ENCODE assay signal across 28 cellular contexts in the genomic region with DNA sequence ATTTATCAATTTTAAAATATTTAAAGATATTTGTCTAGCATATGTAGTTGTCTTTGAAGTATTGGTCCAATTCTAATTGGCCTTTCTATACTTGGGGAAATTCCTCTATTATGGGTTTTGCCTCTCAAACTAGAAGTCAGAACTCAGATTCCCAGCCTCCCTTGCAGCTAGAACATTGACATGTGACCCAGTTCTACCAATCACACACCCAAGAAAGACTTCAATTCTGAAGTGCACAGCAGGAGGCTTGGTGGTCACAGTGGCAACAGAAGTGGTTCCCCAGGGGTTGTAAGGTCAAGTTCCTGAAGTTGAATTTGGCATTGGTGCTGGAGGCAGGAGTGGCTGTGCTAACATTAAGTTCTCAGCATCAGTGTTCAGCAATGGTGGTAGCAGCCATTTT. TPM values are rescaled to one million over a fixed set of nuclear protein-coding genes. Genes with fewer than 3 reads are reported as not detected.
DNase-seq lines count a peak whose midpoint lies in the region; ATAC-seq, FAIRE-seq and TF ChIP-seq lines count a peak whose summit lies in the region.
"Had no signal": no experiment of that assay in that cellular context is flagged by ENCODE, and none has a peak within 500 bp of the region (broad histone marks: within the 10 kb centered on the region; RNA-seq: fewer than 3 reads in every experiment).

No MANE protein-coding gene starts in this region.

- POLR2A ChIA-PET in K562 (lab: Yijun Ruan, JAX) = interaction anchor here (0.5 to 1.0 kb wide), 4 partner anchors 10 to 208 kb away, joined by 3 read pairs; no protein-coding TSS in a partner anchor

- DNase-seq in GM12865 (ENCODE audit: low read depth) (peak; percentile 23), HT-29 (ENCODE audit: low spot score) (peak; percentile 35), NAMALWA (ENCODE audit: low spot score) (peak; percentile 38), K562 (ENCODE audit: extremely low read depth in 1 of 4, low spot score in 3 of 4) (peak in 2 of 4 experiments; percentile 66 to 79), SKM-1 treated with dmso at 0.1 percent for 144 hours (lab: John Stamatoyannopoulos, UW; ENCODE audit: unreplicated experiment) (no peak), NCI-H2196 (lab: John Stamatoyannopoulos, UW; ENCODE audit: unreplicated experiment) (no peak), natural killer cell (no peak)
- DNase-seq: activated CD4-positive, alpha-beta T cell treated with anti-CD3 and anti-CD28 coated beads, Interleukin-2, amount 50 U/mL, for 48 hours; activated CD4-positive, CD25-positive, alpha-beta regulatory T cell treated with anti-CD3 and anti-CD28 coated beads, Interleukin-2, amount 50 U/mL, for 72 hours; amygdala; esophagus squamous epithelium; foreskin keratinocyte; H7; NCI-H1417 treated with DMSO at 0.1 percent for 48 hours; NCI-H2029 treated with DMSO at 0.1 percent for 48 hours; NCI-H2227 treated with DMSO at 0.1 percent for 48 hours; NCI-H526; NK-92 treated with Interleukin-12 subunit alpha and Interleukin-12 subunit beta, amount 100 ng/mL, for 24 hours; stimulated activated CD4-positive, alpha-beta T cell treated with anti-CD3 and anti-CD28 coated beads, Interleukin-4, amount 100 ng/mL, for 24 hours; substantia nigra; trophoblast cell had no signal

- FAIRE-seq in K562 (lab: Jason Lieb, UNC) = no peak
- FAIRE-seq: RCC 7860 had no signal

- H3K36me3 Mint-ChIP-seq in natural killer cell = no peaks in the 10 kb centered on the region
- H3K36me3 Mint-ChIP-seq: activated naive CD4-positive, alpha-beta T cell treated with anti-CD3 and anti-CD28 coated beads, Interleukin-2, amount 50 U/mL, for 24 hours had no signal

- no peaks in the 10 kb centered on the region for H3K27me3 Mint-ChIP-seq in natural killer cell (ENCODE audit: low read depth in 2 of 2)
- H3K27me3 Mint-ChIP-seq: activated naive CD4-positive, alpha-beta T cell treated with anti-CD3 and anti-CD28 coated beads, Interleukin-2, amount 50 U/mL, for 24 hours; progenitor cell of endocrine pancreas had no signal

- CTCF ChIA-PET in K562 (lab: Yijun Ruan, JAX; ENCODE audit: low intra/inter-chr PET ratio) = no interaction called here

- no peak for TF ChIP-seq EP300 in K562 (IDR thresholded peaks at IDR 0.05; ENCODE audit: low read length)

- H3K9me3 Mint-ChIP-seq in natural killer cell = no peaks in the 10 kb centered on the region
- H3K9me3 Mint-ChIP-seq: activated naive CD4-positive, alpha-beta T cell treated with anti-CD3 and anti-CD28 coated beads, Interleukin-2, amount 50 U/mL, for 24 hours had no signal

- no peak for TF ChIP-seq RAD21 in K562 (CRISPR knock-in tag; conservative IDR thresholded peaks at IDR 0.05 in 1 of 2, IDR thresholded peaks at IDR 0.05 in 1 of 2)

- no TSS peak for BruUV-seq in K562 (replicated peaks; lab: Mats Ljungman, UMichigan)

- H3K4me3 Mint-ChIP-seq in natural killer cell = no peak overlapping the region
- H3K4me3 Mint-ChIP-seq: activated naive CD4-positive, alpha-beta T cell treated with anti-CD3 and anti-CD28 coated beads, Interleukin-2, amount 50 U/mL, for 24 hours; mesothelial cell of epicardium had no signal

- H3K4me1 ChIP-seq in K562 (replicated peaks in 1 of 2; ENCODE audit: control insufficient read depth in 2 of 2, insufficient read depth in 2 of 2, low read length in 2 of 2) = peaks cover 20 to 21% of the 10 kb centered on the region in 2 experiments; a peak in 4 of 5 replicates
- H3K4me1 ChIP-seq: foreskin keratinocyte had no signal

- intact Hi-C loops in K562 (cut with micrococcal nuclease) (no loop called here), natural killer cell (cut with micrococcal nuclease) (no loop called here)

- H4K20me1 ChIP-seq in K562 (replicated peaks; ENCODE audit: control insufficient read depth, insufficient read depth, low read length) = no peaks in the 10 kb centered on the region

- TF ChIP-seq CTCF in GM12865 (IDR thresholded peaks at IDR 0.05; ENCODE audit: insufficient read depth, low read depth, low read length, missing control alignments) = no peak
- TF ChIP-seq CTCF in K562 (IDR thresholded peaks at IDR 0.05 in 2 of 3, conservative IDR thresholded peaks at IDR 0.05 in 1 of 3; ENCODE audit: insufficient read depth in 2 of 3, low read depth in 1 of 3, low read length in 3 of 3) = no peak
- no peak for TF ChIP-seq CTCF in natural killer cell (IDR thresholded peaks at IDR 0.05)

- H3K27me3 ChIP-seq in K562 (ENCODE audit: control insufficient read depth in 2 of 2, insufficient read depth in 2 of 2, low read length in 2 of 2) = no peaks in the 10 kb centered on the region
- H3K27me3 ChIP-seq: esophagus squamous epithelium, foreskin keratinocyte had no signal

- TF ChIP-seq POLR2A in K562 (conservative IDR thresholded peaks at IDR 0.05) (no peak), GM18505 (IDR thresholded peaks at IDR 0.05; ENCODE audit: borderline replicate concordance, extremely low read depth, insufficient read depth, insufficient read length) (no peak)

- peak overlapping the region in 1 of 2 donors; percentile 15 for H3K27ac Mint-ChIP-seq in natural killer cell
- H3K27ac Mint-ChIP-seq: activated naive CD4-positive, alpha-beta T cell treated with anti-CD3 and anti-CD28 coated beads, Interleukin-2, amount 50 U/mL, for 24 hours; mesothelial cell of epicardium; progenitor cell of endocrine pancreas had no signal

- H2AFZ ChIP-seq in K562 (ENCODE audit: low read depth, low read length) = no peak overlapping the region

- no peak overlapping the region for H3K4me2 ChIP-seq in K562 (ENCODE audit: insufficient read depth, low read length)

- in situ Hi-C loops in K562 (cut with MboI) = no loop called here

- ATAC-seq in K562 (no peak), GM18505 (IDR thresholded peaks at IDR 0.05; ENCODE audit: unreplicated experiment) (no peak), natural killer cell (no peak)
- ATAC-seq: foreskin keratinocyte, sciatic nerve had no signal

- no peak overlapping the region for H3K9ac ChIP-seq in K562 (ENCODE audit: insufficient read depth in 1 of 2, low read depth in 2 of 2, low read length in 2 of 2)

- no peaks in the 10 kb centered on the region for H3K9me1 ChIP-seq in K562 (ENCODE audit: control insufficient read depth, insufficient read depth, low read length)

- H3K9me3 ChIP-seq in K562 (replicated peaks; ENCODE audit: control insufficient read depth, insufficient read depth, low read depth, low read length) = peaks cover 6% of the 10 kb centered on the region
- H3K9me3 ChIP-seq: esophagus squamous epithelium had no signal

- H3K27ac ChIP-seq in K562 (ENCODE audit: extremely low read depth, low read depth, low read length) = no peak overlapping the region
- H3K27ac ChIP-seq: esophagus squamous epithelium, foreskin keratinocyte, HL-60 had no signal

- H3K79me2 ChIP-seq in K562 (ENCODE audit: control insufficient read depth, insufficient read depth, low read length) = no peaks in the 10 kb centered on the region

- H3K4me3 ChIP-seq in GM12865 (ENCODE audit: low read depth, low read length) = no peak overlapping the region
- no peak overlapping the region for H3K4me3 ChIP-seq in K562
- H3K4me3 ChIP-seq: esophagus squamous epithelium had no signal

- peaks cover 0 to 5% of the 10 kb centered on the region in 2 donors for H3K4me1 Mint-ChIP-seq in natural killer cell
- H3K4me1 Mint-ChIP-seq: activated naive CD4-positive, alpha-beta T cell treated with anti-CD3 and anti-CD28 coated beads, Interleukin-2, amount 50 U/mL, for 24 hours had no signal

- H3K36me3 ChIP-seq in K562 (ENCODE audit: control insufficient read depth, insufficient read depth, low read length) = no peaks in the 10 kb centered on the region
- H3K36me3 ChIP-seq: esophagus squamous epithelium had no signal

RNA-seq across cellular contexts. Expression of gene FKBP5, which starts 14.8 kb away (rescaled TPM):
- 6.6 and 7.7 TPM in 2 replicates for total RNA-seq in HT-29 (2014; rRNA removed; shearing (Covaris generic))
- total RNA-seq in K562 (2011; cell fraction: chromatin; rRNA removed; ENCODE audit: low replicate concordance) = 23.5 and 58.7 TPM in 2 replicates
- total RNA-seq in K562 (2011; cell fraction: nucleolus; rRNA removed) = 14.5 and 19.2 TPM in 2 replicates
- total RNA-seq in K562 (2011; cell fraction: nucleoplasm; rRNA removed) = 38.3 and 72.2 TPM in 2 replicates
- 75.0 and 82.8 TPM in 2 replicates for total RNA-seq in K562 (2014; rRNA removed)
- total RNA-seq in K562 (2014; rRNA removed; fragmentation: Illumina TruSeq; extraction: Trizol) = 54.2 and 65.9 TPM in 2 replicates
- total RNA-seq in K562 (2015; rRNA removed; fragmentation: Illumina TruSeq; extraction: Trizol) = 39.9 and 43.8 TPM in 2 replicates
- 92.0 and 104 TPM in 2 replicates for total RNA-seq in K562 (2021)
- 59.7 and 86.1 TPM in 2 replicates for polyA plus RNA-seq in K562 (2011; rRNA removed)
- polyA plus RNA-seq in K562 (2011; cell fraction: cytosol; rRNA removed) = 22.1 and 33.5 TPM in 2 replicates
- 22.5 and 23.2 TPM in 2 replicates for polyA plus RNA-seq in K562 (2011; cell fraction: nucleus; rRNA removed)
- 43.9 and 85.0 TPM in 2 replicates for polyA plus RNA-seq in K562 (2012)
- 128 and 151 TPM in 2 replicates for polyA plus RNA-seq in K562 (2014; fragmentation: Illumina TruSeq; extraction: Trizol)
- 10 to 100 TPM; 32.7 to 46.1 TPM for polyA plus RNA-seq in K562 (2014; fragmentation: Nextera tagmentation; extraction: Ambion mirVana)
- 76.6 and 76.8 TPM in 2 replicates for polyA plus RNA-seq in K562 (2014; rRNA removed)
- polyA minus RNA-seq in K562 (2011; rRNA and poly(A)+ RNA removed) = 71.5 and 74.0 TPM in 2 replicates
- polyA minus RNA-seq in K562 (2011; cell fraction: cytosol; rRNA and poly(A)+ RNA removed) = 31.1 and 38.9 TPM in 2 replicates
- polyA minus RNA-seq in K562 (2011; cell fraction: nucleus; rRNA and poly(A)+ RNA removed) = 13.3 and 18.5 TPM in 2 replicates
- total RNA-seq in natural killer cell = 10 to 100 TPM; 15.5 to 30.2 (median 27.3) TPM

RNA-seq across cellular contexts. Expression of gene ARMC12, which starts 33.3 kb away (rescaled TPM):
- not detected in 2 replicates for total RNA-seq in HT-29 (2014; rRNA removed; shearing (Covaris generic))
- not detected in 2 replicates for total RNA-seq in K562 (2011; cell fraction: chromatin; rRNA removed; ENCODE audit: low replicate concordance)
- 0.50 TPM in 1 of 2 replicates, not detected in the other for total RNA-seq in K562 (2011; cell fraction: nucleolus; rRNA removed)
- not detected in 2 replicates for total RNA-seq in K562 (2011; cell fraction: nucleoplasm; rRNA removed)
- total RNA-seq in K562 (2014; rRNA removed) (0.09 TPM in 1 of 2 replicates, not detected in the other), K562 (2014; rRNA removed; fragmentation: Illumina TruSeq; extraction: Trizol) (0.36 TPM in 1 of 2 replicates, not detected in the other), K562 (2015; rRNA removed; fragmentation: Illumina TruSeq; extraction: Trizol) (not detected in 2 replicates), K562 (2021) (0.13 and 0.35 TPM in 2 replicates), natural killer cell (1 to 10 TPM in 1 of 3 donors, under 1 TPM in 2; 0.59 to 1.5 (median 0.64) TPM)
- polyA plus RNA-seq in K562 (2011; rRNA removed) (0.26 and 0.45 TPM in 2 replicates), K562 (2014; fragmentation: Illumina TruSeq; extraction: Trizol) (0.36 TPM in 1 of 2 replicates, not detected in the other), K562 (2014; fragmentation: Nextera tagmentation; extraction: Ambion mirVana) (under 1 TPM in 1 of 2 experiments, not detected in 1; 0.13 TPM), K562 (2014; rRNA removed) (0.58 TPM in 1 of 2 replicates, not detected in the other)
- polyA plus RNA-seq in K562 (2011; cell fraction: cytosol; rRNA removed) = 0.07 and 0.21 TPM in 2 replicates
- polyA plus RNA-seq in K562 (2011; cell fraction: nucleus; rRNA removed) = 1.4 TPM in 2 replicates
- polyA plus RNA-seq in K562 (2012) = 0.26 and 1.6 TPM in 2 replicates
- polyA minus RNA-seq in K562 (2011; rRNA and poly(A)+ RNA removed) = 0.18 and 0.46 TPM in 2 replicates
- polyA minus RNA-seq in K562 (2011; cell fraction: cytosol; rRNA and poly(A)+ RNA removed) = not detected in 2 replicates
- polyA minus RNA-seq in K562 (2011; cell fraction: nucleus; rRNA and poly(A)+ RNA removed) = 0.27 TPM in 1 of 2 replicates, not detected in the other

Comparison
In these comparisons a context has a peak if more than half of its experiments do, and no peak if none do; other contexts are left out.
1. DNase-seq: peak in GM12865 (single experiment), HT-29 (single experiment) and NAMALWA (single experiment); none in SKM-1 treated with dmso at 0.1 percent for 144 hours (single experiment), NCI-H2196 (single experiment) and natural killer cell (single experiment).